ENCODE assay signal across 24 cellular contexts in genomic region chr2:204135752-204136151, GRCh38.
A peak's percentile ranks its signal among the peaks of the same experiment; 100 is the strongest.
DNase-seq lines count a peak whose midpoint lies in the region; ATAC-seq and TF ChIP-seq lines count a peak whose summit lies in the region.
"Had no signal": no experiment of that assay in that cellular context is flagged by ENCODE, and none has a peak within 500 bp of the region (broad histone marks: within the 10 kb centered on the region; RNA-seq: fewer than 3 reads in every experiment).

No MANE protein-coding gene starts in this region.

- H3K4me1 ChIP-seq in upper lobe of right lung, result no peaks in the 10 kb centered on the region
- H3K4me1 ChIP-seq: Caco-2, SJCRH30 had no signal

- H3K36me3 ChIP-seq in upper lobe of right lung, result no peaks in the 10 kb centered on the region
- H3K36me3 ChIP-seq: BLaER1 treated with 17β-estradiol and CSF1 and Interleukin-3, amounts not matched to agents 10 nM and 100 nM; SJCRH30 had no signal

- H3K9me3 ChIP-seq in upper lobe of right lung, result no peaks in the 10 kb centered on the region
- H3K9me3 ChIP-seq: Caco-2, SJCRH30 had no signal

- intact Hi-C loops in upper lobe of right lung (cut with DNase I), result no loop called here

- no peak overlapping the region for H3K27ac Mint-ChIP-seq in activated T-cell treated with anti-CD3 and anti-CD28 coated beads, Interleukin-2, amount 50 U/mL, for 72 hours
- H3K27ac Mint-ChIP-seq in stimulated activated naive B cell treated with anti-CD40 and anti-IgM and Interleukin-4, amounts not matched to agents 10 μg/mL and 1 μg/mL and 100 μg/mL, for 72 hours, result no peak overlapping the region
- H3K27ac Mint-ChIP-seq: CD4-positive, alpha-beta memory T cell had no signal

- no peaks in the 10 kb centered on the region for H3K36me3 Mint-ChIP-seq in activated T-cell treated with anti-CD3 and anti-CD28 coated beads, Interleukin-2, amount 50 U/mL, for 72 hours (ENCODE audit: insufficient read depth in 2 of 2)
- H3K36me3 Mint-ChIP-seq in stimulated activated naive B cell treated with anti-CD40 and anti-IgM and Interleukin-4, amounts not matched to agents 10 μg/mL and 1 μg/mL and 100 μg/mL, for 72 hours, result no peaks in the 10 kb centered on the region
- H3K36me3 Mint-ChIP-seq: CD4-positive, alpha-beta memory T cell had no signal

- no peak overlapping the region for H3K4me3 Mint-ChIP-seq in activated T-cell treated with anti-CD3 and anti-CD28 coated beads, Interleukin-2, amount 50 U/mL, for 72 hours
- no peak overlapping the region for H3K4me3 Mint-ChIP-seq in stimulated activated naive B cell treated with anti-CD40 and anti-IgM and Interleukin-4, amounts not matched to agents 10 μg/mL and 1 μg/mL and 100 μg/mL, for 72 hours
- H3K4me3 Mint-ChIP-seq: CD4-positive, alpha-beta memory T cell had no signal

- peaks cover 9% of the 10 kb centered on the region for H3K4me1 Mint-ChIP-seq in activated T-cell treated with anti-CD3 and anti-CD28 coated beads, Interleukin-2, amount 50 U/mL, for 72 hours (ENCODE audit: low read depth)
- no peaks in the 10 kb centered on the region for H3K4me1 Mint-ChIP-seq in stimulated activated naive B cell treated with anti-CD40 and anti-IgM and Interleukin-4, amounts not matched to agents 10 μg/mL and 1 μg/mL and 100 μg/mL, for 72 hours
- H3K4me1 Mint-ChIP-seq: CD4-positive, alpha-beta memory T cell had no signal

- H3K27me3 ChIP-seq in upper lobe of right lung, result no peaks in the 10 kb centered on the region
- H3K27me3 ChIP-seq: BLaER1 treated with 17β-estradiol and CSF1 and Interleukin-3, amounts not matched to agents 10 nM and 100 nM; SJCRH30 had no signal

- no peak for TF ChIP-seq CTCF in upper lobe of right lung (IDR thresholded peaks at IDR 0.05)

- H3K4me3 ChIP-seq in upper lobe of right lung, result no peak overlapping the region
- H3K4me3 ChIP-seq: BLaER1 treated with 17β-estradiol and CSF1 and Interleukin-3, amounts not matched to agents 10 nM and 100 nM; SJCRH30 had no signal

- peak; percentile 27 to 38 for DNase-seq in activated T-cell treated with anti-CD3 and anti-CD28 coated beads, Interleukin-2, amount 50 U/mL, for 72 hours
- no peak for DNase-seq in activated T-cell treated with anti-CD3 and anti-CD28 coated beads, Interleukin-2, amount 50 U/mL, for 48 hours
- DNase-seq in stimulated activated naive B cell treated with anti-CD40 and anti-IgM and Interleukin-4, amounts not matched to agents 10 μg/mL and 1 μg/mL and 100 μg/mL, for 72 hours, result no peak
- DNase-seq in upper lobe of right lung, result no peak
- no peak for DNase-seq in NCI-H1048 (lab: John Stamatoyannopoulos, UW)
- DNase-seq: Caco-2; CD4-positive, alpha-beta memory T cell; DMS 273 treated with DMSO at 0.1 percent for 48 hours; DMS79 treated with DMSO at 0.1 percent for 48 hours; GOT3; Karpas-422; MV-4-11; NCI-H1694; NCI-H2081; NCI-H2171; NCI-H345; NCI-H524 treated with DMSO at 0.1 percent for 48 hours; NCI-H82; OCI-M1; SJCRH30 had no signal

- no peak overlapping the region for H3K27ac ChIP-seq in upper lobe of right lung
- H3K27ac ChIP-seq: BLaER1 treated with 17β-estradiol and CSF1 and Interleukin-3, amounts not matched to agents 10 nM and 100 nM; SJCRH30 had no signal

- peaks cover 0 to 3% of the 10 kb centered on the region in 2 donors for H3K9me3 Mint-ChIP-seq in activated T-cell treated with anti-CD3 and anti-CD28 coated beads, Interleukin-2, amount 50 U/mL, for 72 hours
- no peaks in the 10 kb centered on the region for H3K9me3 Mint-ChIP-seq in stimulated activated naive B cell treated with anti-CD40 and anti-IgM and Interleukin-4, amounts not matched to agents 10 μg/mL and 1 μg/mL and 100 μg/mL, for 72 hours
- H3K9me3 Mint-ChIP-seq: CD4-positive, alpha-beta memory T cell had no signal

- ATAC-seq in activated T-cell treated with anti-CD3 and anti-CD28 coated beads, Interleukin-2, amount 50 U/mL, for 72 hours (replicated peaks in 1 of 2), result peak; percentile 98 to 99
- ATAC-seq in GM18868 (IDR thresholded peaks at IDR 0.05; ENCODE audit: unreplicated experiment) (peak; percentile 41), HG03442 (IDR thresholded peaks at IDR 0.05; ENCODE audit: unreplicated experiment) (peak; percentile 47), upper lobe of right lung (no peak)
- peak; percentile 31 to 38 for ATAC-seq in stimulated activated naive B cell treated with anti-CD40 and anti-IgM and Interleukin-4, amounts not matched to agents 10 μg/mL and 1 μg/mL and 100 μg/mL, for 72 hours (replicated peaks)
- ATAC-seq: HCT116 had no signal

- peaks cover 22% of the 10 kb centered on the region for H3K27me3 Mint-ChIP-seq in activated T-cell treated with anti-CD3 and anti-CD28 coated beads, Interleukin-2, amount 50 U/mL, for 72 hours (ENCODE audit: low read depth)
- H3K27me3 Mint-ChIP-seq in stimulated activated naive B cell treated with anti-CD40 and anti-IgM and Interleukin-4, amounts not matched to agents 10 μg/mL and 1 μg/mL and 100 μg/mL, for 72 hours, result peaks cover 12% of the 10 kb centered on the region in 2 donors

Comparison
In these comparisons a context has a peak if more than half of its experiments do, and no peak if none do; other contexts are left out.
1. DNase-seq: peak in activated T-cell treated with anti-CD3 and anti-CD28 coated beads, Interleukin-2, amount 50 U/mL, for 72 hours (2 of 2); none in activated T-cell treated with anti-CD3 and anti-CD28 coated beads, Interleukin-2, amount 50 U/mL, for 48 hours (0 of 2), stimulated activated naive B cell treated with anti-CD40 and anti-IgM and Interleukin-4, amounts not matched to agents 10 μg/mL and 1 μg/mL and 100 μg/mL, for 72 hours (single experiment), upper lobe of right lung (single experiment) and NCI-H1048 (single experiment).